In the genomic region with DNA sequence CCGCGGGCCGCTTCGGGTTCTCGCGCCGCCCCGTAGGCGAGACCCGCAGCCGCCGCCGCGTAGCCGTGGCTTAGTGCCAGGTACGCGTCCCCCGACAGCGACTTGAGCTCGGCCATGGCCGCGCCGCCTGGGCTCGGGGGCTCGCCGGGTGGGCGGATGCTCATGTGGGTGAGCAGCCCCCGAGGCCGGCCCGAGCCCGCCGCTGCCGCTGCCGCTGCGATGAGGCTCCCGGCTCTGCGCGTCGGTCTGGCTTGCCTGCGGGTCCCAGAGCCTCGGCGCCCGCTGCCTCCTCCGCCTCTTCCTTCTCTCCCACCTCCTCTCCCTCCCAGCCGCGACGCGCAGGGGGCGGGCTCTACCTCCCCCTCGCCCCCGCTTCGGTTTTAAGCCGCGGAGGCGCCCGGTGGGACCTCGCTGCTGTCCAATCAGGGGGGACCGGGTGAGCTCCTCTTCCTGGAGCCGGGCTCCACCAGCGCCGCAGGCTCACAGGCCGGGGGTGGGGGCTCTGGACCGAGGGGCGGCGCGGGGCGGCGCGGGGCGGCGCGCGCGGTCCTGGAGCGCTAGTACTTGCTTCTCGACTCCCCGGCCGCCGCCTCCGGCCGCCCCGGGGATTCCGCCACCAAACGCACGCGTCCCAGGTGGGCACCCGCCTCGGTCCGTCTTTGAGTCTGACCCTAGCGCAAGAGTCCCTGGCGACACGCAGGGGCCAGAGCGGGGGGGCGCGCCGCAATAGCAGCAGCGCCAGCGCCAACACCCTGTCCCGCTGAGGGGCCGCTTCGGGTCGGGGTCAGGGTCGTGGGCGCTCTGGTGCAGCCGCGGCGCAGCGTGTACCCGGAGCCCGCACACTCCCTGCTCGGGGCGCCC, we compare ENCODE assay signal across 13 cellular contexts. TPM values are rescaled to one million over a fixed set of nuclear protein-coding genes. Genes with fewer than 3 reads are reported as not detected.
DNase-seq lines count a peak whose midpoint lies in the region; ATAC-seq and TF ChIP-seq lines count a peak whose summit lies in the region.
"Had no signal": no experiment of that assay in that cellular context is flagged by ENCODE, and none has a peak within 500 bp of the region (broad histone marks: within the 10 kb centered on the region; RNA-seq: fewer than 3 reads in every experiment).

Gene BHLHE23, minus strand, starts transcription at position 354 of the 861 bp plus-strand sequence. Its CDS starts 190 bp downstream, at position 164.

- intact Hi-C loops in left ventricle myocardium inferior (cut with micrococcal nuclease), result loop anchor here (5.0 kb wide), 1 partner anchor 135 kb away; no protein-coding TSS in a partner anchor

- peak within 1 kb of the TSS; percentile 52 for H3K4me3 ChIP-seq in left ventricle myocardium inferior

- H3K4me1 Mint-ChIP-seq in activated naive CD4-positive, alpha-beta T cell treated with anti-CD3 and anti-CD28 coated beads, Interleukin-2, amount 10 ng/mL, durations not matched to agents 7 days and 5 days, result peaks cover 21% of the 10 kb centered on the region
- H3K4me1 Mint-ChIP-seq in activated CD4-positive, alpha-beta memory T cell treated with anti-CD3 and anti-CD28 coated beads, Interleukin-2, amount 10 ng/mL, durations not matched to agents 7 days and 5 days, result peaks cover 23% of the 10 kb centered on the region

- peaks cover 99% of the 10 kb centered on the region for H3K27me3 Mint-ChIP-seq in activated naive CD4-positive, alpha-beta T cell treated with anti-CD3 and anti-CD28 coated beads, Interleukin-2, amount 10 ng/mL, durations not matched to agents 7 days and 5 days
- peaks cover 72% of the 10 kb centered on the region for H3K27me3 Mint-ChIP-seq in activated CD4-positive, alpha-beta memory T cell treated with anti-CD3 and anti-CD28 coated beads, Interleukin-2, amount 10 ng/mL, durations not matched to agents 7 days and 5 days

- H3K4me1 ChIP-seq in left ventricle myocardium inferior, result peaks cover 44% of the 10 kb centered on the region

- ATAC-seq in stimulated activated naive CD8-positive, alpha-beta T cell treated with anti-CD3 and anti-CD28 coated beads, Interleukin-15, Interleukin-2, amounts not matched to agents 100 U/mL and 50 U/mL, for 24 hours, result no peak
- no peak for ATAC-seq in HG02798 (IDR thresholded peaks at IDR 0.05; ENCODE audit: poor library complexity, unreplicated experiment)
- ATAC-seq: sciatic nerve had no signal

- no peak for DNase-seq in activated naive CD4-positive, alpha-beta T cell treated with anti-CD3 and anti-CD28 coated beads, Interleukin-2, amount 10 ng/mL, durations not matched to agents 7 days and 5 days
- no peak for DNase-seq in activated naive CD4-positive, alpha-beta T cell treated with anti-CD3 and anti-CD28 coated beads, Interleukin-2, amount 50 U/mL, for 16 hours
- DNase-seq in NCI-H2171 (lab: John Stamatoyannopoulos, UW) (peak; percentile 63), left ventricle myocardium inferior (peak; percentile 30), NCI-H446 treated with DMSO at 0.1 percent for 48 hours (lab: John Stamatoyannopoulos, UW) (no peak)
- peak; percentile 14 for DNase-seq in stimulated activated naive CD8-positive, alpha-beta T cell treated with anti-CD3 and anti-CD28 coated beads, Interleukin-15, Interleukin-2, amounts not matched to agents 100 U/mL and 50 U/mL, for 24 hours
- no peak for DNase-seq in activated CD4-positive, alpha-beta memory T cell treated with anti-CD3 and anti-CD28 coated beads, Interleukin-2, amount 10 ng/mL, durations not matched to agents 7 days and 5 days
- DNase-seq: cortex of kidney, KG1, SHP77 had no signal

- CTCF ChIA-PET in activated naive CD4-positive, alpha-beta T cell treated with anti-CD3 and anti-CD28 coated beads, Interleukin-2, amount 10 ng/mL, durations not matched to agents 7 days and 5 days (lab: Charles Lee), result no interaction called here
- CTCF ChIA-PET in activated CD4-positive, alpha-beta memory T cell treated with anti-CD3 and anti-CD28 coated beads, Interleukin-2, amount 10 ng/mL, durations not matched to agents 7 days and 5 days (lab: Charles Lee), result no interaction called here

- no peak within 1 kb of the TSS for H3K4me3 Mint-ChIP-seq in activated naive CD4-positive, alpha-beta T cell treated with anti-CD3 and anti-CD28 coated beads, Interleukin-2, amount 10 ng/mL, durations not matched to agents 7 days and 5 days
- H3K4me3 Mint-ChIP-seq in activated CD4-positive, alpha-beta memory T cell treated with anti-CD3 and anti-CD28 coated beads, Interleukin-2, amount 10 ng/mL, durations not matched to agents 7 days and 5 days, result no peak within 1 kb of the TSS

- TF ChIP-seq CTCF in left ventricle myocardium inferior (IDR thresholded peaks at IDR 0.05; ENCODE audit: borderline replicate concordance), result no peak

- peak within 1 kb of the TSS; percentile 4 for H3K27ac ChIP-seq in left ventricle myocardium inferior (replicated peaks)
- H3K27ac ChIP-seq: C4-2B had no signal

- POLR2A ChIA-PET in activated CD4-positive, alpha-beta memory T cell treated with anti-CD3 and anti-CD28 coated beads, Interleukin-2, amount 10 ng/mL, durations not matched to agents 7 days and 5 days (lab: Charles Lee), result interaction anchor here (1.2 kb wide), 1 partner anchor 34 kb away, joined by 4 read pairs; no protein-coding TSS in a partner anchor

- peak within 1 kb of the TSS; percentile 69 for H3K27ac Mint-ChIP-seq in activated naive CD4-positive, alpha-beta T cell treated with anti-CD3 and anti-CD28 coated beads, Interleukin-2, amount 10 ng/mL, durations not matched to agents 7 days and 5 days
- H3K27ac Mint-ChIP-seq in activated CD4-positive, alpha-beta memory T cell treated with anti-CD3 and anti-CD28 coated beads, Interleukin-2, amount 10 ng/mL, durations not matched to agents 7 days and 5 days, result no peak within 1 kb of the TSS

- peaks cover 100% of the 10 kb centered on the region for H3K27me3 ChIP-seq in left ventricle myocardium inferior (ENCODE audit: low read depth)

- no peaks in the 10 kb centered on the region for H3K9me3 Mint-ChIP-seq in activated naive CD4-positive, alpha-beta T cell treated with anti-CD3 and anti-CD28 coated beads, Interleukin-2, amount 10 ng/mL, durations not matched to agents 7 days and 5 days
- H3K9me3 Mint-ChIP-seq in activated CD4-positive, alpha-beta memory T cell treated with anti-CD3 and anti-CD28 coated beads, Interleukin-2, amount 10 ng/mL, durations not matched to agents 7 days and 5 days, result no peaks in the 10 kb centered on the region

- H3K36me3 Mint-ChIP-seq in activated naive CD4-positive, alpha-beta T cell treated with anti-CD3 and anti-CD28 coated beads, Interleukin-2, amount 10 ng/mL, durations not matched to agents 7 days and 5 days, result peaks cover 4% of the 10 kb centered on the region
- no peaks in the 10 kb centered on the region for H3K36me3 Mint-ChIP-seq in activated CD4-positive, alpha-beta memory T cell treated with anti-CD3 and anti-CD28 coated beads, Interleukin-2, amount 10 ng/mL, durations not matched to agents 7 days and 5 days (ENCODE audit: low read depth)

- H3K9me3 ChIP-seq in left ventricle myocardium inferior (replicated peaks), result no peaks in the 10 kb centered on the region

- H3K36me3 ChIP-seq in left ventricle myocardium inferior, result no peaks in the 10 kb centered on the region

RNA-seq across cellular contexts. Expression of gene BHLHE23, which starts in this region (rescaled TPM):
- total RNA-seq in left ventricle myocardium inferior, result not detected
- total RNA-seq in activated CD4-positive, alpha-beta memory T cell treated with anti-CD3 and anti-CD28 coated beads, Interleukin-2, amount 10 ng/mL, durations not matched to agents 7 days and 5 days, result not detected
- total RNA-seq: sciatic nerve had no signal

Comparison
In these comparisons a context has a peak if more than half of its experiments do, and no peak if none do; other contexts are left out.
1. Peak in DNase-seq, H3K4me3 ChIP-seq and H3K27ac ChIP-seq in left ventricle myocardium inferior; RNA of the gene not detected or under 1 TPM.
2. DNase-seq: peak in NCI-H2171 (single experiment) and stimulated activated naive CD8-positive, alpha-beta T cell treated with anti-CD3 and anti-CD28 coated beads, Interleukin-15, Interleukin-2, amounts not matched to agents 100 U/mL and 50 U/mL, for 24 hours (single experiment); none in activated naive CD4-positive, alpha-beta T cell treated with anti-CD3 and anti-CD28 coated beads, Interleukin-2, amount 10 ng/mL, durations not matched to agents 7 days and 5 days (single experiment), activated naive CD4-positive, alpha-beta T cell treated with anti-CD3 and anti-CD28 coated beads, Interleukin-2, amount 50 U/mL, for 16 hours (single experiment), activated CD4-positive, alpha-beta memory T cell treated with anti-CD3 and anti-CD28 coated beads, Interleukin-2, amount 10 ng/mL, durations not matched to agents 7 days and 5 days (single experiment) and NCI-H446 treated with DMSO at 0.1 percent for 48 hours (single experiment).